ENCODE assay signal across 10 cellular contexts in the genomic region with DNA sequence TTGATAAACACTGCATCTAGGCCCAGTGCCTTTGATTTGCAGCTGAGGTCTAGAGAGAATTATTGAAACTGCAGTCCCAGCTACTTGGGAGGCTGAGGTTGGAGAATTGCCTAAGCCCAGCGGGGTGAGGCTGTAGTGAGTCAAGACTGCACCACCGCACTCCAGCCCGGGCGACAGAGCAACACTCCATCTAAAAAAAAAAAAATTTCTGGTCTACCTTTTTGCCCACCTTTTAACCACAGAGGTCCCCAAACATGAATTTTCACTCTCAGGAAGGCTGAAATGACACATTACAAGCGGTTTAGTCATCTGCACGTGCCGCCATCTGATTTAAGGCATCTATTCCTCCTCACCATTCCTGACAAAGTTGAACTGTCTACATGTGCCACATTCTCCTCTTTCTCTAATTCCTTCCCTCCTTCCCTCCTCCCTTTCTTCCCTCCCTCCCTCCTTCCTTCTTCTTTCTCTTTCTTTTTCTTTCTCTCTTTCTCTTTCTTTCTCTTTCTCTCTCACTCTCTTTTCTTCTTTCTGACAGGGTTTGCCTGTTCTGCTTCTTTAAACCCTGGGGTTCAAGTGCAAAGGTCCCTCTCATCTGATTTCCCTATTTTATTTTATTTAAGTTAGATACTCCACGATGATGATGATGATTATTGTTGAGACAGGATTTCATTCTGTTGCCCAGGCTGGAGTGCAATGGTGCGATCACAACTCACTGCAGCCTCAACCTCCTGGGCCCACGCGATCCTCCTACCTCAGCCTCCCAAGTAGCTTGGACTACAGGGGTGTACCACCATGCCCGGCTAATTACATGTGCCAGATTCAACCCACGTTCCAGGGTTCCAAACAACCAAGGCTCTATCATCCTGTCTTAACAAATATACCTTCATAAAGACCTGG. TPM values are rescaled to one million over a fixed set of nuclear protein-coding genes. Genes with fewer than 3 reads are reported as not detected.
DNase-seq lines count a peak whose midpoint lies in the region; ATAC-seq and TF ChIP-seq lines count a peak whose summit lies in the region.
"Had no signal": no experiment of that assay in that cellular context is flagged by ENCODE, and none has a peak within 500 bp of the region (broad histone marks: within the 10 kb centered on the region; RNA-seq: fewer than 3 reads in every experiment).

No MANE protein-coding gene starts in this region.

- DNase-seq in CD4-positive, alpha-beta memory T cell = no peak
- peak; percentile 86 for DNase-seq in M059J (ENCODE audit: low read depth)
- DNase-seq in activated naive CD8-positive, alpha-beta T cell treated with anti-CD3 and anti-CD28 coated beads, Interleukin-2, amount 10 ng/mL, durations not matched to agents 7 days and 5 days = no peak
- peak in 3 of 4 experiments; percentile 10 to 58 (median 43) for DNase-seq in stimulated activated CD4-positive, alpha-beta T cell treated with anti-CD3 and anti-CD28 coated beads, Interleukin-1b, Interleukin-23, amount 100 ng/mL, for 24 hours (ENCODE audit: low read depth in 4 of 4, low spot score in 1 of 4)
- DNase-seq in left ventricle myocardium inferior = no peak
- no peak for DNase-seq in ascending aorta (ENCODE audit: low spot score in 2 of 2)
- no peak for DNase-seq in CD1c-positive myeloid dendritic cell (ENCODE audit: extremely low spot score)
- no peak for DNase-seq in foreskin fibroblast
- DNase-seq: NCI-H446 had no signal

- H3K9me3 ChIP-seq in CD4-positive, alpha-beta memory T cell (ENCODE audit: control insufficient read depth in 1 of 2, low read length in 2 of 2) = no peaks in the 10 kb centered on the region
- H3K9me3 ChIP-seq in left ventricle myocardium inferior (replicated peaks) = no peaks in the 10 kb centered on the region
- H3K9me3 ChIP-seq in ascending aorta = no peaks in the 10 kb centered on the region

- H3K4me1 Mint-ChIP-seq in CD4-positive, alpha-beta memory T cell = peaks cover 24 to 49% (median 33%) of the 10 kb centered on the region in 4 donors
- peaks cover 31% of the 10 kb centered on the region for H3K4me1 Mint-ChIP-seq in activated naive CD8-positive, alpha-beta T cell treated with anti-CD3 and anti-CD28 coated beads, Interleukin-2, amount 10 ng/mL, durations not matched to agents 7 days and 5 days

- H3K36me3 ChIP-seq in CD4-positive, alpha-beta memory T cell (ENCODE audit: insufficient read depth, low read length) = no peaks in the 10 kb centered on the region
- H3K36me3 ChIP-seq in left ventricle myocardium inferior (no peaks in the 10 kb centered on the region), ascending aorta (peaks cover 0 to 1% of the 10 kb centered on the region in 2 donors)

- no peak for ATAC-seq in activated naive CD8-positive, alpha-beta T cell treated with anti-CD3 and anti-CD28 coated beads, Interleukin-2, amount 10 ng/mL, durations not matched to agents 7 days and 5 days (ENCODE audit: low read depth)

- H3K4me3 ChIP-seq in CD4-positive, alpha-beta memory T cell (ENCODE audit: low read length in 2 of 2) = no peak overlapping the region
- no peak overlapping the region for H3K4me3 ChIP-seq in left ventricle myocardium inferior
- H3K4me3 ChIP-seq in ascending aorta = no peak overlapping the region
- no peak overlapping the region for H3K4me3 ChIP-seq in foreskin fibroblast (ENCODE audit: low read depth in 1 of 2, low read length in 2 of 2)
- H3K4me3 ChIP-seq: SK-N-MC had no signal

- H3K27me3 ChIP-seq in CD4-positive, alpha-beta memory T cell (ENCODE audit: insufficient read depth, low read length) = no peaks in the 10 kb centered on the region
- no peaks in the 10 kb centered on the region for H3K27me3 ChIP-seq in left ventricle myocardium inferior (ENCODE audit: low read depth)
- no peaks in the 10 kb centered on the region for H3K27me3 ChIP-seq in ascending aorta

- H3K27ac ChIP-seq in CD4-positive, alpha-beta memory T cell (ENCODE audit: low read depth, low read length) = no peak overlapping the region
- H3K27ac ChIP-seq in left ventricle myocardium inferior (replicated peaks) (no peak overlapping the region), ascending aorta (no peak overlapping the region)
- H3K27ac ChIP-seq: SK-N-MC had no signal

- peak overlapping the region in 4 of 8 donors; percentile 9 to 86 (median 38) for H3K4me3 Mint-ChIP-seq in CD4-positive, alpha-beta memory T cell
- H3K4me3 Mint-ChIP-seq in activated naive CD8-positive, alpha-beta T cell treated with anti-CD3 and anti-CD28 coated beads, Interleukin-2, amount 10 ng/mL, durations not matched to agents 7 days and 5 days = peak overlapping the region; percentile 20

- H3K27me3 Mint-ChIP-seq in CD4-positive, alpha-beta memory T cell = no peaks in the 10 kb centered on the region
- H3K27me3 Mint-ChIP-seq in activated naive CD8-positive, alpha-beta T cell treated with anti-CD3 and anti-CD28 coated beads, Interleukin-2, amount 10 ng/mL, durations not matched to agents 7 days and 5 days = peaks cover 2% of the 10 kb centered on the region

- intact Hi-C loops in CD4-positive, alpha-beta memory T cell (cut with micrococcal nuclease) = loop anchor here (5.0 kb wide), 1 partner anchor 99 kb away; no protein-coding TSS in a partner anchor
- intact Hi-C loops in left ventricle myocardium inferior (cut with micrococcal nuclease) (no loop called here), ascending aorta (cut with DNase I) (loop anchor here (5.0 kb wide), 1 partner anchor 601 kb away; no protein-coding TSS in a partner anchor)

- TF ChIP-seq CTCF in left ventricle myocardium inferior (IDR thresholded peaks at IDR 0.05; ENCODE audit: borderline replicate concordance) (no peak), ascending aorta (IDR thresholded peaks at IDR 0.05) (no peak), foreskin fibroblast (IDR thresholded peaks at IDR 0.05; ENCODE audit: low read depth, low read length) (no peak)

- H3K27ac Mint-ChIP-seq in CD4-positive, alpha-beta memory T cell = peak overlapping the region in 6 of 7 donors; percentile 9 to 61 (median 46)
- H3K27ac Mint-ChIP-seq in activated naive CD8-positive, alpha-beta T cell treated with anti-CD3 and anti-CD28 coated beads, Interleukin-2, amount 10 ng/mL, durations not matched to agents 7 days and 5 days = no peak overlapping the region

- H3K4me1 ChIP-seq in CD4-positive, alpha-beta memory T cell (ENCODE audit: insufficient read depth, low read length) = peaks cover 31% of the 10 kb centered on the region
- H3K4me1 ChIP-seq in left ventricle myocardium inferior (peaks cover 24% of the 10 kb centered on the region), ascending aorta (peaks cover 0 to 8% of the 10 kb centered on the region in 2 donors)

- POLR2A ChIA-PET in CD4-positive, alpha-beta memory T cell (lab: Charles Lee; ENCODE audit: partially characterized antibody) = no interaction called here
- POLR2A ChIA-PET in activated naive CD8-positive, alpha-beta T cell treated with anti-CD3 and anti-CD28 coated beads, Interleukin-2, amount 10 ng/mL, durations not matched to agents 7 days and 5 days (lab: Charles Lee) = interaction anchor here (1.0 kb wide), 1 partner anchor 10 kb away, joined by 3 read pairs; no protein-coding TSS in a partner anchor

- peaks cover 3 to 16% of the 10 kb centered on the region in 2 donors for H3K36me3 Mint-ChIP-seq in CD4-positive, alpha-beta memory T cell
- peaks cover under 1% of the 10 kb centered on the region for H3K36me3 Mint-ChIP-seq in activated naive CD8-positive, alpha-beta T cell treated with anti-CD3 and anti-CD28 coated beads, Interleukin-2, amount 10 ng/mL, durations not matched to agents 7 days and 5 days

- peaks cover 0 to 4% (median 0%) of the 10 kb centered on the region in 8 donors for H3K9me3 Mint-ChIP-seq in CD4-positive, alpha-beta memory T cell
- no peaks in the 10 kb centered on the region for H3K9me3 Mint-ChIP-seq in activated naive CD8-positive, alpha-beta T cell treated with anti-CD3 and anti-CD28 coated beads, Interleukin-2, amount 10 ng/mL, durations not matched to agents 7 days and 5 days

- CTCF ChIA-PET in CD4-positive, alpha-beta memory T cell (lab: Charles Lee; ENCODE audit: partially characterized antibody) = interaction anchor here (1.0 kb wide), 1 partner anchor 12 kb away, joined by 3 read pairs; no protein-coding TSS in a partner anchor

RNA-seq across cellular contexts. Expression of gene SOD1, which starts 3.0 kb away (rescaled TPM):
- 100 to 1,000 TPM; 178 to 198 TPM for total RNA-seq in CD4-positive, alpha-beta memory T cell
- polyA plus RNA-seq in CD4-positive, alpha-beta memory T cell = 100 to 1,000 TPM; 596 to 756 TPM
- 503 and 518 TPM in 2 replicates for total RNA-seq in M059J (2014; rRNA removed; shearing (Covaris generic))
- total RNA-seq in activated naive CD8-positive, alpha-beta T cell treated with anti-CD3 and anti-CD28 coated beads, Interleukin-2, amount 10 ng/mL, durations not matched to agents 7 days and 5 days = 100 to 1,000 TPM; 206 to 215 TPM
- total RNA-seq in left ventricle myocardium inferior = 421 TPM
- 87.7 TPM for total RNA-seq in ascending aorta

Comparison
In these comparisons a context has a peak if more than half of its experiments do, and no peak if none do; other contexts are left out.
1. DNase-seq: peak in M059J (single experiment) and stimulated activated CD4-positive, alpha-beta T cell treated with anti-CD3 and anti-CD28 coated beads, Interleukin-1b, Interleukin-23, amount 100 ng/mL, for 24 hours (3 of 4); none in CD4-positive, alpha-beta memory T cell (0 of 5), activated naive CD8-positive, alpha-beta T cell treated with anti-CD3 and anti-CD28 coated beads, Interleukin-2, amount 10 ng/mL, durations not matched to agents 7 days and 5 days (single experiment), left ventricle myocardium inferior (single experiment), ascending aorta (0 of 2), CD1c-positive myeloid dendritic cell (single experiment) and foreskin fibroblast (0 of 2).